In the genomic region with DNA sequence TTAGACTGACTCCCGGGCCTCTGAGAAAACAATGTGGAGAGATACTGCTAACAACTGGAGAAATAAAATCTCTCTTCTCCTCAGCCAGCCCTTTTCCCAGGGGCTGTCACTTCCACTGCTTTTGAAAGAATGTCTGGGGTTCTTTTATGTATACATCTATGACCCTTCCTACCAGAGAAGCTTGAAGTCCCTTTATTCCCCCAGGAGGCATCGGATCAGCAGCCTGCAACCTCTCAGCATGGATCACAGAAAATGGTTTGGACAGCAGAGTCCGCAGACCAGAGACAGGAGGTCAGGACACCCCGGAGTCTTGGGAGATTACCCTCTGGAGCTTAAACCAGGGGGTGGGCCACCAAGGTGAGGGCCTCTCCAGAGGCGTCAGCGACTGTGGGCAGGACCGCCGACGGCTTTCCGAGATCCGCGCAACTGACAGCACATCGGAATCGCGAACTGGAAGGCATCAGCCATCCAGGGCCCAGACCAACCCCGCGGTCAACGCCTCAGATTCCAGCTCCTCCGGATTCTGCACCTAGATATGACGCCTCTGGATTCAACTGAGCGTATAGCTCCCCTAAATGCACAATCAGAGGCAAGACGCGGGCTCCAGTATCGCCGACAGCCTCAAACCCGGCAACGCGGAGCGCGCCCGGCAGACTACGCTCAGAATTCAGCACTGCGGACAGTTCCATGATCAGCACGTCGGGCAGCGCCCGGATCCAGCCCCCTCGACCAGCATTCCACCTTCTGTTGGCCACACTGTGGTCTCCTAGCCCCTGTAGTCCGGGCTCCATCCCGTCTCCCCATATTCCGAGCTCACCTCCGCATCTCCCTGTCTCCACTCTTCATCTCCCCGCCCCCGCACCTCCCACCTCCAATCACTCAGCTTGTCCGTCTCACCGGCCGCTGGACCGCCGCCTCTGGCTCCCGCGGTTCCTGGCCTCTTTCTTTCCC, we compare ENCODE assay signal across 1 cellular context.
TF ChIP-seq lines count a peak whose summit lies in the region.

No MANE protein-coding gene starts in this region.

TF ChIP-seq in K562, 482 proteins besides CTCF, POLR2A, EP300 and RAD21 (continued from another document and continues in another):
- TF ChIP-seq, protein P1, sequence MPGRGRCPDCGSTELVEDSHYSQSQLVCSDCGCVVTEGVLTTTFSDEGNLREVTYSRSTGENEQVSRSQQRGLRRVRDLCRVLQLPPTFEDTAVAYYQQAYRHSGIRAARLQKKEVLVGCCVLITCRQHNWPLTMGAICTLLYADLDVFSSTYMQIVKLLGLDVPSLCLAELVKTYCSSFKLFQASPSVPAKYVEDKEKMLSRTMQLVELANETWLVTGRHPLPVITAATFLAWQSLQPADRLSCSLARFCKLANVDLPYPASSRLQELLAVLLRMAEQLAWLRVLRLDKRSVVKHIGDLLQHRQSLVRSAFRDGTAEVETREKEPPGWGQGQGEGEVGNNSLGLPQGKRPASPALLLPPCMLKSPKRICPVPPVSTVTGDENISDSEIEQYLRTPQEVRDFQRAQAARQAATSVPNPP (IDR thresholded peaks at IDR 0.05; ENCODE audit: borderline replicate concordance, insufficient read depth, insufficient read length), result no peak
- TF ChIP-seq MCM2 (IDR thresholded peaks at IDR 0.05; ENCODE audit: low read depth) (no peak), SOX6 (IDR thresholded peaks at IDR 0.05) (no peak), HDAC2 (IDR thresholded peaks at IDR 0.05) (peak; percentile 92), GTF2E2 (tag; IDR thresholded peaks at IDR 0.05) (no peak), MBD2 (IDR thresholded peaks at IDR 0.05; ENCODE audit: borderline replicate concordance, low read depth) (no peak), KDM5B (IDR thresholded peaks at IDR 0.05; ENCODE audit: insufficient replicate concordance, low read depth, low read length) (no peak), ZNF143 (CRISPR knock-in tag; IDR thresholded peaks at IDR 0.05) (peak; percentile 65; the same call in 1 of the 2 replicates), FOXM1 (IDR thresholded peaks at IDR 0.05; ENCODE audit: low read depth) (no peak), FOXM1 (CRISPR knock-in tag; IDR thresholded peaks at IDR 0.05; ENCODE audit: low read depth) (peak; percentile 99), ETS2 (tag; IDR thresholded peaks at IDR 0.05; ENCODE audit: borderline replicate concordance, poor library complexity, severe bottlenecking) (no peak), ZFP30 (CRISPR knock-in tag; IDR thresholded peaks at IDR 0.05; ENCODE audit: borderline replicate concordance) (no peak), HSF4 (CRISPR knock-in tag; IDR thresholded peaks at IDR 0.05; ENCODE audit: borderline replicate concordance) (no peak), ZNF561 (CRISPR knock-in tag; conservative IDR thresholded peaks at IDR 0.05) (no peak), NFE2 (IDR thresholded peaks at IDR 0.05; ENCODE audit: low read depth) (no peak), ETV5 (CRISPR knock-in tag; IDR thresholded peaks at IDR 0.05; ENCODE audit: low read depth) (peak; percentile 98), FOXJ3 (CRISPR knock-in tag; IDR thresholded peaks at IDR 0.05) (peak; percentile 97), NFIX (CRISPR knock-in tag; IDR thresholded peaks at IDR 0.05; ENCODE audit: low read depth) (no peak), GTF2A2 (tag; IDR thresholded peaks at IDR 0.05) (no peak), SMAD3 (CRISPR knock-in tag; conservative IDR thresholded peaks at IDR 0.05) (peak; percentile 70; the same call in 1 of the 2 replicates), NCOA6 (IDR thresholded peaks at IDR 0.05) (peak; percentile 99), BDP1 (IDR thresholded peaks at IDR 0.05; ENCODE audit: insufficient read depth, insufficient read length) (no peak), NCOR1 (IDR thresholded peaks at IDR 0.05) (no peak), ZNF583 (CRISPR knock-in tag; IDR thresholded peaks at IDR 0.05) (peak; percentile 78), NUFIP1 (IDR thresholded peaks at IDR 0.05; ENCODE audit: partially characterized antibody) (no peak)
- TF ChIP-seq, protein P2, sequence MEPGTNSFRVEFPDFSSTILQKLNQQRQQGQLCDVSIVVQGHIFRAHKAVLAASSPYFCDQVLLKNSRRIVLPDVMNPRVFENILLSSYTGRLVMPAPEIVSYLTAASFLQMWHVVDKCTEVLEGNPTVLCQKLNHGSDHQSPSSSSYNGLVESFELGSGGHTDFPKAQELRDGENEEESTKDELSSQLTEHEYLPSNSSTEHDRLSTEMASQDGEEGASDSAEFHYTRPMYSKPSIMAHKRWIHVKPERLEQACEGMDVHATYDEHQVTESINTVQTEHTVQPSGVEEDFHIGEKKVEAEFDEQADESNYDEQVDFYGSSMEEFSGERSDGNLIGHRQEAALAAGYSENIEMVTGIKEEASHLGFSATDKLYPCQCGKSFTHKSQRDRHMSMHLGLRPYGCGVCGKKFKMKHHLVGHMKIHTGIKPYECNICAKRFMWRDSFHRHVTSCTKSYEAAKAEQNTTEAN (CRISPR knock-in tag; IDR thresholded peaks at IDR 0.05), result peak; percentile 97
- TF ChIP-seq, protein P3, sequence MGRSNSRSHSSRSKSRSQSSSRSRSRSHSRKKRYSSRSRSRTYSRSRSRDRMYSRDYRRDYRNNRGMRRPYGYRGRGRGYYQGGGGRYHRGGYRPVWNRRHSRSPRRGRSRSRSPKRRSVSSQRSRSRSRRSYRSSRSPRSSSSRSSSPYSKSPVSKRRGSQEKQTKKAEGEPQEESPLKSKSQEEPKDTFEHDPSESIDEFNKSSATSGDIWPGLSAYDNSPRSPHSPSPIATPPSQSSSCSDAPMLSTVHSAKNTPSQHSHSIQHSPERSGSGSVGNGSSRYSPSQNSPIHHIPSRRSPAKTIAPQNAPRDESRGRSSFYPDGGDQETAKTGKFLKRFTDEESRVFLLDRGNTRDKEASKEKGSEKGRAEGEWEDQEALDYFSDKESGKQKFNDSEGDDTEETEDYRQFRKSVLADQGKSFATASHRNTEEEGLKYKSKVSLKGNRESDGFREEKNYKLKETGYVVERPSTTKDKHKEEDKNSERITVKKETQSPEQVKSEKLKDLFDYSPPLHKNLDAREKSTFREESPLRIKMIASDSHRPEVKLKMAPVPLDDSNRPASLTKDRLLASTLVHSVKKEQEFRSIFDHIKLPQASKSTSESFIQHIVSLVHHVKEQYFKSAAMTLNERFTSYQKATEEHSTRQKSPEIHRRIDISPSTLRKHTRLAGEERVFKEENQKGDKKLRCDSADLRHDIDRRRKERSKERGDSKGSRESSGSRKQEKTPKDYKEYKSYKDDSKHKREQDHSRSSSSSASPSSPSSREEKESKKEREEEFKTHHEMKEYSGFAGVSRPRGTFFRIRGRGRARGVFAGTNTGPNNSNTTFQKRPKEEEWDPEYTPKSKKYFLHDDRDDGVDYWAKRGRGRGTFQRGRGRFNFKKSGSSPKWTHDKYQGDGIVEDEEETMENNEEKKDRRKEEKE (IDR thresholded peaks at IDR 0.05; ENCODE audit: borderline replicate concordance in 1 of 2, control insufficient read depth in 1 of 2, low read depth in 2 of 2, low read length in 1 of 2), result no peak
- TF ChIP-seq, protein P4, sequence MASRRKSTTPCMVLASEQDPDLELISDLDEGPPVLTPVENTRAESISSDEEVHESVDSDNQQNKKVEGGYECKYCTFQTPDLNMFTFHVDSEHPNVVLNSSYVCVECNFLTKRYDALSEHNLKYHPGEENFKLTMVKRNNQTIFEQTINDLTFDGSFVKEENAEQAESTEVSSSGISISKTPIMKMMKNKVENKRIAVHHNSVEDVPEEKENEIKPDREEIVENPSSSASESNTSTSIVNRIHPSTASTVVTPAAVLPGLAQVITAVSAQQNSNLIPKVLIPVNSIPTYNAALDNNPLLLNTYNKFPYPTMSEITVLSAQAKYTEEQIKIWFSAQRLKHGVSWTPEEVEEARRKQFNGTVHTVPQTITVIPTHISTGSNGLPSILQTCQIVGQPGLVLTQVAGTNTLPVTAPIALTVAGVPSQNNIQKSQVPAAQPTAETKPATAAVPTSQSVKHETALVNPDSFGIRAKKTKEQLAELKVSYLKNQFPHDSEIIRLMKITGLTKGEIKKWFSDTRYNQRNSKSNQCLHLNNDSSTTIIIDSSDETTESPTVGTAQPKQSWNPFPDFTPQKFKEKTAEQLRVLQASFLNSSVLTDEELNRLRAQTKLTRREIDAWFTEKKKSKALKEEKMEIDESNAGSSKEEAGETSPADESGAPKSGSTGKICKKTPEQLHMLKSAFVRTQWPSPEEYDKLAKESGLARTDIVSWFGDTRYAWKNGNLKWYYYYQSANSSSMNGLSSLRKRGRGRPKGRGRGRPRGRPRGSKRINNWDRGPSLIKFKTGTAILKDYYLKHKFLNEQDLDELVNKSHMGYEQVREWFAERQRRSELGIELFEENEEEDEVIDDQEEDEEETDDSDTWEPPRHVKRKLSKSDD (conservative IDR thresholded peaks at IDR 0.05; ENCODE audit: low read length), result no peak
- TF ChIP-seq, protein P5, sequence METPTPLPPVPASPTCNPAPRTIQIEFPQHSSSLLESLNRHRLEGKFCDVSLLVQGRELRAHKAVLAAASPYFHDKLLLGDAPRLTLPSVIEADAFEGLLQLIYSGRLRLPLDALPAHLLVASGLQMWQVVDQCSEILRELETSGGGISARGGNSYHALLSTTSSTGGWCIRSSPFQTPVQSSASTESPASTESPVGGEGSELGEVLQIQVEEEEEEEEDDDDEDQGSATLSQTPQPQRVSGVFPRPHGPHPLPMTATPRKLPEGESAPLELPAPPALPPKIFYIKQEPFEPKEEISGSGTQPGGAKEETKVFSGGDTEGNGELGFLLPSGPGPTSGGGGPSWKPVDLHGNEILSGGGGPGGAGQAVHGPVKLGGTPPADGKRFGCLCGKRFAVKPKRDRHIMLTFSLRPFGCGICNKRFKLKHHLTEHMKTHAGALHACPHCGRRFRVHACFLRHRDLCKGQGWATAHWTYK (CRISPR knock-in tag; IDR thresholded peaks at IDR 0.05), result peak; percentile 74; the same call in 1 of the 2 replicates
- TF ChIP-seq, protein P6, sequence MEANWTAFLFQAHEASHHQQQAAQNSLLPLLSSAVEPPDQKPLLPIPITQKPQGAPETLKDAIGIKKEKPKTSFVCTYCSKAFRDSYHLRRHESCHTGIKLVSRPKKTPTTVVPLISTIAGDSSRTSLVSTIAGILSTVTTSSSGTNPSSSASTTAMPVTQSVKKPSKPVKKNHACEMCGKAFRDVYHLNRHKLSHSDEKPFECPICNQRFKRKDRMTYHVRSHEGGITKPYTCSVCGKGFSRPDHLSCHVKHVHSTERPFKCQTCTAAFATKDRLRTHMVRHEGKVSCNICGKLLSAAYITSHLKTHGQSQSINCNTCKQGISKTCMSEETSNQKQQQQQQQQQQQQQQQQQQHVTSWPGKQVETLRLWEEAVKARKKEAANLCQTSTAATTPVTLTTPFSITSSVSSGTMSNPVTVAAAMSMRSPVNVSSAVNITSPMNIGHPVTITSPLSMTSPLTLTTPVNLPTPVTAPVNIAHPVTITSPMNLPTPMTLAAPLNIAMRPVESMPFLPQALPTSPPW (CRISPR knock-in tag; IDR thresholded peaks at IDR 0.05), result peak; percentile 56; the same call in 1 of the 2 replicates
- TF ChIP-seq, protein P7, sequence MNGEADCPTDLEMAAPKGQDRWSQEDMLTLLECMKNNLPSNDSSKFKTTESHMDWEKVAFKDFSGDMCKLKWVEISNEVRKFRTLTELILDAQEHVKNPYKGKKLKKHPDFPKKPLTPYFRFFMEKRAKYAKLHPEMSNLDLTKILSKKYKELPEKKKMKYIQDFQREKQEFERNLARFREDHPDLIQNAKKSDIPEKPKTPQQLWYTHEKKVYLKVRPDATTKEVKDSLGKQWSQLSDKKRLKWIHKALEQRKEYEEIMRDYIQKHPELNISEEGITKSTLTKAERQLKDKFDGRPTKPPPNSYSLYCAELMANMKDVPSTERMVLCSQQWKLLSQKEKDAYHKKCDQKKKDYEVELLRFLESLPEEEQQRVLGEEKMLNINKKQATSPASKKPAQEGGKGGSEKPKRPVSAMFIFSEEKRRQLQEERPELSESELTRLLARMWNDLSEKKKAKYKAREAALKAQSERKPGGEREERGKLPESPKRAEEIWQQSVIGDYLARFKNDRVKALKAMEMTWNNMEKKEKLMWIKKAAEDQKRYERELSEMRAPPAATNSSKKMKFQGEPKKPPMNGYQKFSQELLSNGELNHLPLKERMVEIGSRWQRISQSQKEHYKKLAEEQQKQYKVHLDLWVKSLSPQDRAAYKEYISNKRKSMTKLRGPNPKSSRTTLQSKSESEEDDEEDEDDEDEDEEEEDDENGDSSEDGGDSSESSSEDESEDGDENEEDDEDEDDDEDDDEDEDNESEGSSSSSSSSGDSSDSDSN (IDR thresholded peaks at IDR 0.05; ENCODE audit: borderline replicate concordance in 1 of 2, low read depth in 2 of 2, low read length in 2 of 2), result peak in 1 of 2 experiments; percentile 78; a peak in 2 of 4 replicates
- TF ChIP-seq, protein P8, sequence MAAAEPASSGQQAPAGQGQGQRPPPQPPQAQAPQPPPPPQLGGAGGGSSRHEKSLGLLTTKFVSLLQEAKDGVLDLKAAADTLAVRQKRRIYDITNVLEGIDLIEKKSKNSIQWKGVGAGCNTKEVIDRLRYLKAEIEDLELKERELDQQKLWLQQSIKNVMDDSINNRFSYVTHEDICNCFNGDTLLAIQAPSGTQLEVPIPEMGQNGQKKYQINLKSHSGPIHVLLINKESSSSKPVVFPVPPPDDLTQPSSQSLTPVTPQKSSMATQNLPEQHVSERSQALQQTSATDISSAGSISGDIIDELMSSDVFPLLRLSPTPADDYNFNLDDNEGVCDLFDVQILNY (CRISPR knock-in tag; IDR thresholded peaks at IDR 0.05), result peak; percentile 99
- TF ChIP-seq, protein P9, sequence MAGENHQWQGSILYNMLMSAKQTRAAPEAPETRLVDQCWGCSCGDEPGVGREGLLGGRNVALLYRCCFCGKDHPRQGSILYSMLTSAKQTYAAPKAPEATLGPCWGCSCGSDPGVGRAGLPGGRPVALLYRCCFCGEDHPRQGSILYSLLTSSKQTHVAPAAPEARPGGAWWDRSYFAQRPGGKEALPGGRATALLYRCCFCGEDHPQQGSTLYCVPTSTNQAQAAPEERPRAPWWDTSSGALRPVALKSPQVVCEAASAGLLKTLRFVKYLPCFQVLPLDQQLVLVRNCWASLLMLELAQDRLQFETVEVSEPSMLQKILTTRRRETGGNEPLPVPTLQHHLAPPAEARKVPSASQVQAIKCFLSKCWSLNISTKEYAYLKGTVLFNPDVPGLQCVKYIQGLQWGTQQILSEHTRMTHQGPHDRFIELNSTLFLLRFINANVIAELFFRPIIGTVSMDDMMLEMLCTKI (IDR thresholded peaks at IDR 0.05; ENCODE audit: partially characterized antibody), result no peak
- TF ChIP-seq, protein P10, sequence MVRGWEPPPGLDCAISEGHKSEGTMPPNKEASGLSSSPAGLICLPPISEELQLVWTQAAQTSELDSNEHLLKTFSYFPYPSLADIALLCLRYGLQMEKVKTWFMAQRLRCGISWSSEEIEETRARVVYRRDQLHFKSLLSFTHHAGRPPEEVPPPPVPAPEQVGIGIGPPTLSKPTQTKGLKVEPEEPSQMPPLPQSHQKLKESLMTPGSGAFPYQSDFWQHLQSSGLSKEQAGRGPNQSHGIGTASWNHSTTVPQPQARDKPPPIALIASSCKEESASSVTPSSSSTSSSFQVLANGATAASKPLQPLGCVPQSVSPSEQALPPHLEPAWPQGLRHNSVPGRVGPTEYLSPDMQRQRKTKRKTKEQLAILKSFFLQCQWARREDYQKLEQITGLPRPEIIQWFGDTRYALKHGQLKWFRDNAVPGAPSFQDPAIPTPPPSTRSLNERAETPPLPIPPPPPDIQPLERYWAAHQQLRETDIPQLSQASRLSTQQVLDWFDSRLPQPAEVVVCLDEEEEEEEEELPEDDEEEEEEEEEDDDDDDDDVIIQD (CRISPR knock-in tag; IDR thresholded peaks at IDR 0.05), result no peak
